35 cellular contexts compared by ENCODE assay signal in the genomic region with DNA sequence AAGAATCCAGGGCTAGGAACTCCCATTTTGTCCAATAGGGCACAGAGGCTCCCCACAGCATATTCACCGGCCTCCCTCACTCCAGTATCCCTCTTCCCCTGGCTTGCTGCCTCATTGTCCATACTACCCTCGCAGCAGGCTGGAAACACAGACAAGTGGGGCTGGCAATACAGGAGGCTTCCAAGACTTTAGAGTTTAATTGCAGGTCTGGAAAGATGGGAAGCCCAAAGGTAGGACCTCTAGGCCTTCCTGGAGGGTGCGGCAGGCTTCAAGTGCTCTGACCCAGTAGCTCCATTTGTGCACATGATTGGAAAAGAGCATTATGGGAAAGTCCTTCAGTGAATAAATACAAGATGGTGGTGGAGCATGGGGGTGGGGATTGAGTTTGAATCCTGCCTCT.
"Had no signal": no experiment of that assay in that cellular context is flagged by ENCODE, and none has a peak within 500 bp of the region (broad histone marks: within the 10 kb centered on the region; RNA-seq: fewer than 3 reads in every experiment).

No MANE protein-coding gene starts in this region.

- H3K9me3 Mint-ChIP-seq: activated B cell treated with CpG ODN at 0.5 μM for 24 hours; activated CD4-positive, alpha-beta memory T cell treated with anti-CD3 and anti-CD28 coated beads, Interleukin-2, amount 10 ng/mL, durations not matched to agents 7 days and 5 days; activated CD4-positive, alpha-beta T cell treated with anti-CD3 and anti-CD28 coated beads, Interleukin-2, amount 10 ng/mL, durations not matched to agents 7 days and 5 days; activated naive CD4-positive, alpha-beta T cell treated with anti-CD3 and anti-CD28 coated beads, Interleukin-2, amount 10 ng/mL, durations not matched to agents 7 days and 5 days; activated naive CD8-positive, alpha-beta T cell treated with anti-CD3 and anti-CD28 coated beads, Interleukin-2, amount 10 ng/mL, durations not matched to agents 7 days and 5 days; activated naive CD8-positive, alpha-beta T cell treated with anti-CD3 and anti-CD28 coated beads, Interleukin-2, amount 50 U/mL, for 24 hours; activated T-cell treated with anti-CD3 and anti-CD28 coated beads, Interleukin-2, amount 50 U/mL, for 4 hours; activated T-helper 2 cell treated with anti-CD3 and anti-CD28 coated beads, Interferon-gamma antibody, Interleukin-2, Interleukin-4, amounts not matched to agents 10 μg/mL and 5 μg/mL and 100 μg/mL, durations not matched to agents 14 hours and 24 hours and 36 hours; central memory CD8-positive, alpha-beta T cell; T-helper 1 cell treated with Interleukin-12 subunit alpha and Interleukin-12 subunit beta and Interleukin-4 antibody, amounts not matched to agents 30 μg/mL and 1 μg/mL, for 36 hours; T-helper 2 cell treated with Interferon-gamma antibody and Interleukin-4, amounts not matched to agents 5 μg/mL and 100 μg/mL, for 36 hours had no signal

- H3K36me3 Mint-ChIP-seq: activated naive CD4-positive, alpha-beta T cell treated with anti-CD3 and anti-CD28 coated beads, Interleukin-2, amount 10 ng/mL, durations not matched to agents 7 days and 5 days; activated naive CD4-positive, alpha-beta T cell treated with anti-CD3 and anti-CD28 coated beads, Interleukin-2, amount 50 U/mL, for 24 hours; activated naive CD8-positive, alpha-beta T cell; activated naive CD8-positive, alpha-beta T cell treated with anti-CD3 and anti-CD28 coated beads, Interleukin-2, amount 10 ng/mL, durations not matched to agents 7 days and 5 days; brain had no signal

- H3K4me3 Mint-ChIP-seq: activated B cell treated with CpG ODN at 0.5 μM for 24 hours; activated CD4-positive, alpha-beta memory T cell treated with anti-CD3 and anti-CD28 coated beads, Interleukin-2, amount 10 ng/mL, durations not matched to agents 7 days and 5 days; activated CD4-positive, alpha-beta T cell treated with anti-CD3 and anti-CD28 coated beads for 36 hours; activated CD4-positive, alpha-beta T cell treated with anti-CD3 and anti-CD28 coated beads, Interleukin-2, amount 10 ng/mL, durations not matched to agents 7 days and 5 days; activated naive CD4-positive, alpha-beta T cell treated with anti-CD3 and anti-CD28 coated beads, Interleukin-2, amount 10 ng/mL, durations not matched to agents 7 days and 5 days; activated naive CD4-positive, alpha-beta T cell treated with anti-CD3 and anti-CD28 coated beads, Interleukin-2, amount 50 U/mL, for 24 hours; activated naive CD8-positive, alpha-beta T cell; activated naive CD8-positive, alpha-beta T cell treated with anti-CD3 and anti-CD28 coated beads, Interleukin-2, amount 10 ng/mL, durations not matched to agents 7 days and 5 days; activated naive CD8-positive, alpha-beta T cell treated with anti-CD3 and anti-CD28 coated beads, Interleukin-2, amount 50 U/mL, for 24 hours; activated T-cell treated with anti-CD3 and anti-CD28 coated beads, Interleukin-2, amount 50 U/mL, for 4 hours; brain; central memory CD8-positive, alpha-beta T cell; T-helper 1 cell treated with Interleukin-12 subunit alpha and Interleukin-12 subunit beta and Interleukin-4 antibody, amounts not matched to agents 30 μg/mL and 1 μg/mL, for 36 hours; T-helper 2 cell treated with Interferon-gamma antibody and Interleukin-4, amounts not matched to agents 5 μg/mL and 100 μg/mL, for 36 hours had no signal

- H3K36me3 ChIP-seq: ascending aorta, cardiac muscle cell had no signal

- H3K4me1 Mint-ChIP-seq: activated B cell treated with CpG ODN at 0.5 μM for 24 hours; activated CD4-positive, alpha-beta memory T cell treated with anti-CD3 and anti-CD28 coated beads, Interleukin-2, amount 10 ng/mL, durations not matched to agents 7 days and 5 days; activated CD4-positive, alpha-beta T cell treated with anti-CD3 and anti-CD28 coated beads for 36 hours; activated CD4-positive, alpha-beta T cell treated with anti-CD3 and anti-CD28 coated beads, Interleukin-2, amount 10 ng/mL, durations not matched to agents 7 days and 5 days; activated naive CD4-positive, alpha-beta T cell treated with anti-CD3 and anti-CD28 coated beads, Interleukin-2, amount 10 ng/mL, durations not matched to agents 7 days and 5 days; activated naive CD4-positive, alpha-beta T cell treated with anti-CD3 and anti-CD28 coated beads, Interleukin-2, amount 50 U/mL, for 24 hours; activated naive CD8-positive, alpha-beta T cell treated with anti-CD3 and anti-CD28 coated beads, Interleukin-2, amount 10 ng/mL, durations not matched to agents 7 days and 5 days; activated naive CD8-positive, alpha-beta T cell treated with anti-CD3 and anti-CD28 coated beads, Interleukin-2, amount 50 U/mL, for 24 hours; brain; central memory CD8-positive, alpha-beta T cell had no signal

- H3K4me1 ChIP-seq: ascending aorta had no signal

- H3K27me3 ChIP-seq: ascending aorta, cardiac muscle cell had no signal

- H3K27ac ChIP-seq: ascending aorta, cardiac muscle cell, VCaP had no signal

- DNase-seq: activated B cell treated with CpG ODN at 0.5 μM for 24 hours; activated CD4-positive, alpha-beta memory T cell treated with anti-CD3 and anti-CD28 coated beads, Interleukin-2, amount 10 ng/mL, durations not matched to agents 7 days and 5 days; activated CD4-positive, alpha-beta T cell treated with anti-CD3 and anti-CD28 coated beads for 1 hour; activated CD4-positive, alpha-beta T cell treated with anti-CD3 and anti-CD28 coated beads for 36 hours; activated CD4-positive, alpha-beta T cell treated with anti-CD3 and anti-CD28 coated beads for 48 hours; activated CD4-positive, alpha-beta T cell treated with anti-CD3 and anti-CD28 coated beads, Interleukin-2, amount 10 ng/mL, durations not matched to agents 7 days and 5 days; activated CD4-positive, alpha-beta T cell treated with anti-CD3 and anti-CD28 coated beads, Interleukin-2, amount 50 U/mL, for 48 hours; activated CD8-positive, alpha-beta memory T cell treated with anti-CD3 and anti-CD28 coated beads, Interleukin-2, amount 50 U/mL, for 4 hours; activated effector memory CD4-positive, alpha-beta T cell treated with Interleukin-2 at 50 U/mL for 16 hours; activated gamma-delta T cell; activated naive CD4-positive, alpha-beta T cell treated with anti-CD3 and anti-CD28 coated beads, Interleukin-2, amount 10 ng/mL, durations not matched to agents 7 days and 5 days; activated naive CD4-positive, alpha-beta T cell treated with Interleukin-2 at 50 U/mL for 16 hours; activated naive CD8-positive, alpha-beta T cell treated with anti-CD3 and anti-CD28 coated beads, Interleukin-2, amount 10 ng/mL, durations not matched to agents 7 days and 5 days; activated naive CD8-positive, alpha-beta T cell treated with anti-CD3 and anti-CD28 coated beads, Interleukin-2, amount 50 U/mL, for 24 hours; activated T-cell treated with anti-CD3 and anti-CD28 coated beads for 4 hours; activated T-cell treated with anti-CD3 and anti-CD28 coated beads, Interleukin-2, amount 50 U/mL, for 1 hour; activated T-cell treated with anti-CD3 and anti-CD28 coated beads, Interleukin-2, amount 50 U/mL, for 4 hours; amygdala; anterior cingulate cortex; caudate nucleus; cerebellar nuclear complex; T-helper 1 cell; T-helper 2 cell; T-helper 9 cell had no signal

- H3K27ac Mint-ChIP-seq: activated B cell treated with CpG ODN at 0.5 μM for 24 hours; activated CD4-positive, alpha-beta memory T cell treated with anti-CD3 and anti-CD28 coated beads, Interleukin-2, amount 10 ng/mL, durations not matched to agents 7 days and 5 days; activated CD4-positive, alpha-beta T cell treated with anti-CD3 and anti-CD28 coated beads for 36 hours; activated CD4-positive, alpha-beta T cell treated with anti-CD3 and anti-CD28 coated beads, Interleukin-2, amount 10 ng/mL, durations not matched to agents 7 days and 5 days; activated naive CD4-positive, alpha-beta T cell treated with anti-CD3 and anti-CD28 coated beads, Interleukin-2, amount 10 ng/mL, durations not matched to agents 7 days and 5 days; activated naive CD4-positive, alpha-beta T cell treated with anti-CD3 and anti-CD28 coated beads, Interleukin-2, amount 50 U/mL, for 24 hours; activated naive CD8-positive, alpha-beta T cell; activated naive CD8-positive, alpha-beta T cell treated with anti-CD3 and anti-CD28 coated beads, Interleukin-2, amount 10 ng/mL, durations not matched to agents 7 days and 5 days; activated naive CD8-positive, alpha-beta T cell treated with anti-CD3 and anti-CD28 coated beads, Interleukin-2, amount 50 U/mL, for 24 hours; activated T-helper 2 cell treated with anti-CD3 and anti-CD28 coated beads, Interferon-gamma antibody, Interleukin-2, Interleukin-4, amounts not matched to agents 10 μg/mL and 5 μg/mL and 100 μg/mL, durations not matched to agents 14 hours and 24 hours and 36 hours; brain; T-helper 1 cell treated with Interleukin-12 subunit alpha and Interleukin-12 subunit beta and Interleukin-4 antibody, amounts not matched to agents 30 μg/mL and 1 μg/mL, for 36 hours; T-helper 2 cell treated with Interferon-gamma antibody and Interleukin-4, amounts not matched to agents 5 μg/mL and 100 μg/mL, for 36 hours had no signal

- H3K4me3 ChIP-seq: ascending aorta, cardiac muscle cell had no signal

- ATAC-seq: activated CD4-positive, alpha-beta T cell treated with anti-CD3 and anti-CD28 coated beads for 36 hours; activated CD4-positive, CD25-positive, alpha-beta regulatory T cell treated with anti-CD3 and anti-CD28 coated beads, Interleukin-2, amount 50 U/mL, for 24 hours; activated naive CD8-positive, alpha-beta T cell treated with anti-CD3 and anti-CD28 coated beads, Interleukin-2, amount 50 U/mL, for 24 hours; activated T-cell treated with anti-CD3 and anti-CD28 coated beads, Interleukin-2, amount 50 U/mL, for 4 hours had no signal

- H3K9me3 ChIP-seq: ascending aorta had no signal
